ENCODE assay signal across 1 cellular context in the genomic region with DNA sequence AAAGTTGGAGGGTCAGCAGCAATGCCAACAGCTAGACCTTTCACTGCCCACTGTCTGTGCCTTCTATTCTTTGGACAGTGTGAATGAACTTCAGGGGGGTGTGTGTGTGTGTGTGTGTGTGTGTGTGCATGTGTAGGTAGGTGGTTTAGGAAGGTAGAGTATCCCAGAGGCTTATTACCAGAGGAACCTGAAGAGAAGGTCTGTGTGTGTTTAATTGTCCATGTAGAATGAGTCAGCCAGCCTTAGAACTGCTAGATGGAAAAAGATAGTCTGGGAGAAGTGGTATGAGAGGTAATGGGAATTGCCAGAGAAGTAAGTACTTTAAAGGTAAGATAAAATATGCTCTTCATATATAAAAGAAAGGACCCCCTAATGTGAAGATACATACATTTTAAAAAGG.
TF ChIP-seq lines count a peak whose summit lies in the region.

No MANE protein-coding gene starts in this region.

TF ChIP-seq in GM23338, 12 proteins besides CTCF, POLR2A, EP300 and RAD21 (continued from another document):
- TF ChIP-seq ZNF331 (CRISPR knock-in tag; IDR thresholded peaks at IDR 0.05; ENCODE audit: low read depth) (no peak), EZH2 (IDR thresholded peaks at IDR 0.05; ENCODE audit: low read depth, unreplicated experiment) (no peak)
- TF ChIP-seq, protein P1, sequence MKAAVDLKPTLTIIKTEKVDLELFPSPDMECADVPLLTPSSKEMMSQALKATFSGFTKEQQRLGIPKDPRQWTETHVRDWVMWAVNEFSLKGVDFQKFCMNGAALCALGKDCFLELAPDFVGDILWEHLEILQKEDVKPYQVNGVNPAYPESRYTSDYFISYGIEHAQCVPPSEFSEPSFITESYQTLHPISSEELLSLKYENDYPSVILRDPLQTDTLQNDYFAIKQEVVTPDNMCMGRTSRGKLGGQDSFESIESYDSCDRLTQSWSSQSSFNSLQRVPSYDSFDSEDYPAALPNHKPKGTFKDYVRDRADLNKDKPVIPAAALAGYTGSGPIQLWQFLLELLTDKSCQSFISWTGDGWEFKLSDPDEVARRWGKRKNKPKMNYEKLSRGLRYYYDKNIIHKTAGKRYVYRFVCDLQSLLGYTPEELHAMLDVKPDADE (IDR thresholded peaks at IDR 0.05) = no peak
TF ChIP-seq in GM23338: peak in this region for 0.
